Comparison of ENCODE assay signal across 23 cellular contexts in the genomic region with DNA sequence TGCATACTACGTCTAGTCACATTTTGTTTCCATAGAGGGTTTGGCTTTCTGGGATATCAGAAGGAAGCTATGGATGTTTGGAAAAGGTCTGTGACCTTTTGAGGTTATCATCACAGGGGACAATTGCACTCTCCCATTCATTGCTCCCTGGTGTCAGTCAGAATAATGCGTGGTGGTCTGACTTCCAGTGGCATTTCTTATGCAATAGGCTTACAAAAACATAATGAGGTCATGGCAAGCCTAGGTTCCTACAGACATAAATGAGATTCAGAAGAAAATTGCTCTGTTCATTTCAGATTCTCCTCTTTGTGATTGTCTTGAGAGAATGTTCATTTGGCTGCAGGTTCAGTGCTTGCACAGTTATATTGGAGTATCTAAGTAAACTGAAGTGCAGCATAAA. TPM values are rescaled to one million over a fixed set of nuclear protein-coding genes. Genes with fewer than 3 reads are reported as not detected.
A peak's percentile ranks its signal among the peaks of the same experiment; 100 is the strongest.
DNase-seq lines count a peak whose midpoint lies in the region; FAIRE-seq and TF ChIP-seq lines count a peak whose summit lies in the region.
"Had no signal": no experiment of that assay in that cellular context is flagged by ENCODE, and none has a peak within 500 bp of the region (broad histone marks: within the 10 kb centered on the region; RNA-seq: fewer than 3 reads in every experiment).

No MANE protein-coding gene starts in this region.

- H3K9ac ChIP-seq in H1 (replicated peaks in 1 of 4; ENCODE audit: extremely low read depth in 1 of 4, low read depth in 3 of 4, low read length in 3 of 4) (no peak overlapping the region), rectal smooth muscle tissue (ENCODE audit: low read length) (no peak overlapping the region)
- H3K9ac ChIP-seq: KMS-11 had no signal

- no peak overlapping the region for H2BK12ac ChIP-seq in H1 (ENCODE audit: low read depth, low read length)

- H2BK20ac ChIP-seq in H1 (ENCODE audit: low read length) = no peak overlapping the region

- H3K18ac ChIP-seq in H1 (ENCODE audit: extremely low read depth, low read length) = no peak overlapping the region

- no peak for FAIRE-seq in H1 (lab: Jason Lieb, UNC)
- FAIRE-seq in GM19239 (lab: Jason Lieb, UNC) = no peak
- FAIRE-seq: islet of Langerhans had no signal

- H4K91ac ChIP-seq in H1 (replicated peaks; ENCODE audit: insufficient read length, low read length) = no peak overlapping the region

- H3K4me3 ChIP-seq in HEK293 (ENCODE audit: low read depth, low read length) = no peak overlapping the region
- no peak overlapping the region for H3K4me3 ChIP-seq in H1 (ENCODE audit: extremely low read depth in 1 of 4, insufficient read depth in 2 of 4, low read depth in 3 of 4, low read length in 4 of 4)
- H3K4me3 ChIP-seq in rectal smooth muscle tissue (ENCODE audit: low read length) = no peak overlapping the region
- H3K4me3 ChIP-seq: breast epithelium, hepatocyte had no signal

- no peak overlapping the region for H2BK5ac ChIP-seq in H1 (ENCODE audit: low read depth, low read length)

- H3K27ac ChIP-seq in HEK293 (ENCODE audit: extremely low read depth, low read depth, low read length) = no peak overlapping the region
- H3K27ac ChIP-seq in H1 (ENCODE audit: low read depth, low read length) = no peak overlapping the region
- H3K27ac ChIP-seq in rectal smooth muscle tissue (ENCODE audit: low read depth, low read length) = peak overlapping the region; percentile 21
- H3K27ac ChIP-seq: breast epithelium, epithelial cell of prostate, foreskin keratinocyte, hepatocyte, KMS-11 had no signal

- POLR2A ChIA-PET in HEK293 (lab: Yijun Ruan, JAX) (interaction anchor here (0.6 to 1.2 kb wide), 3 partner anchors 29 to 433 kb away, joined by 4 to 11 read pairs (median 5); no protein-coding TSS in a partner anchor), H1 (lab: Charles Lee; ENCODE audit: partially characterized antibody) (interaction anchor here (1.3 kb wide), 1 partner anchor 10 kb away, joined by 4 read pairs; no protein-coding TSS in a partner anchor)

- WGBS in H1 (ENCODE audit: extremely low coverage in 1 of 2, insufficient coverage in 1 of 2, insufficient read length in 1 of 2, insufficient replicate concordance in 2 of 2, low coverage in 1 of 2, low lambda C conversion rate in 2 of 2, missing lambda C conversion rate in 1 of 2), 2 experiments = 67% methylated on average over 2 of the region's 2 CpGs; no CpG with 5 or more reads in 1 of the 2 experiments

- peaks cover 0 to 74% of the 10 kb centered on the region in 2 experiments for H3K79me2 ChIP-seq in H1 (ENCODE audit: control insufficient read depth in 1 of 2, insufficient read depth in 2 of 2, low read length in 2 of 2)

- no peak overlapping the region for H3K23ac ChIP-seq in H1 (ENCODE audit: insufficient read length)

- no peak overlapping the region for H2BK120ac ChIP-seq in H1 (replicated peaks; ENCODE audit: low read depth, low read length)

- H4K20me1 ChIP-seq in H1 (replicated peaks in 1 of 2; ENCODE audit: control insufficient read depth in 1 of 2, insufficient read depth in 2 of 2, low read length in 2 of 2) = peaks cover 3 to 10% of the 10 kb centered on the region in 2 experiments

- no peak for TF ChIP-seq EP300 in H1 (IDR thresholded peaks at IDR 0.05; ENCODE audit: borderline replicate concordance in 1 of 2, low read depth in 2 of 2, low read length in 2 of 2)

- no peak overlapping the region for H2AK5ac ChIP-seq in H1 (ENCODE audit: low read depth, low read length)

- no peak overlapping the region for H2AFZ ChIP-seq in H1 (ENCODE audit: low read length)
- H2AFZ ChIP-seq: hepatocyte had no signal

- TF ChIP-seq RAD21 in H1 (IDR thresholded peaks at IDR 0.05 in 1 of 2, conservative IDR thresholded peaks at IDR 0.05 in 1 of 2; ENCODE audit: low read depth in 2 of 2, low read length in 2 of 2) = no peak

- peaks cover 6% of the 10 kb centered on the region; the same call in 1 of the 2 replicates for H3K79me1 ChIP-seq in H1 (ENCODE audit: low read depth, low read length)

- H3K9me3 ChIP-seq in HEK293 (ENCODE audit: control insufficient read depth, insufficient read depth, low read depth, low read length) (no peaks in the 10 kb centered on the region), H1 (ENCODE audit: insufficient read depth in 2 of 2, low read depth in 1 of 2, low read length in 1 of 2) (no peaks in the 10 kb centered on the region)
- H3K9me3 ChIP-seq: breast epithelium, Caco-2 had no signal

- H3K4me2 ChIP-seq in H1 (ENCODE audit: insufficient read depth in 1 of 2, low read depth in 2 of 2, low read length in 2 of 2) = no peak overlapping the region
- H3K4me2 ChIP-seq: hepatocyte, KMS-11 had no signal

- H3K56ac ChIP-seq in H1 (replicated peaks; ENCODE audit: insufficient read length, low read depth, low read length) = no peak overlapping the region

- no peaks in the 10 kb centered on the region for H3K23me2 ChIP-seq in H1 (ENCODE audit: low read depth, low read length)

- no peak overlapping the region for H3K14ac ChIP-seq in H1 (ENCODE audit: insufficient read length)

- peaks cover 32% of the 10 kb centered on the region for H3K4me1 ChIP-seq in HEK293 (ENCODE audit: control insufficient read depth, insufficient read depth, low read length)
- H3K4me1 ChIP-seq in H1 (replicated peaks in 1 of 4; ENCODE audit: control insufficient read depth in 3 of 4, insufficient read depth in 4 of 4, low read length in 3 of 4) = peaks cover 0 to 3% (median 0%) of the 10 kb centered on the region in 4 experiments; a peak in 2 of 7 replicates
- H3K4me1 ChIP-seq in rectal smooth muscle tissue (ENCODE audit: control insufficient read depth, insufficient read depth, low read length) = peaks cover 9% of the 10 kb centered on the region
- H3K4me1 ChIP-seq: breast epithelium had no signal

- H3K27me3 ChIP-seq in H1 (replicated peaks in 1 of 4; ENCODE audit: control insufficient read depth in 3 of 4, extremely low read depth in 1 of 4, insufficient read depth in 3 of 4, low read length in 3 of 4) = no peaks in the 10 kb centered on the region
- H3K27me3 ChIP-seq in rectal smooth muscle tissue (ENCODE audit: control insufficient read depth, insufficient read depth, low read length) = no peaks in the 10 kb centered on the region
- H3K27me3 ChIP-seq: breast epithelium, foreskin keratinocyte, hepatocyte had no signal

- TF ChIP-seq POLR2A in H1 (IDR thresholded peaks at IDR 0.05; ENCODE audit: control extremely low read depth in 1 of 2, low read depth in 2 of 2, low read length in 2 of 2) = no peak

- no peak overlapping the region for H4K5ac ChIP-seq in H1 (ENCODE audit: insufficient read length, low read depth, low read length)

- TF ChIP-seq CTCF in HEK293 (tag by site-specific recombination; IDR thresholded peaks at IDR 0.05) (no peak), H1 (IDR thresholded peaks at IDR 0.05; ENCODE audit: control extremely low read depth in 1 of 3, insufficient read depth in 1 of 3, low read depth in 1 of 3, low read length in 3 of 3) (no peak)

- peaks cover 0 to 20% of the 10 kb centered on the region in 2 experiments; a peak in 1 of 3 replicates for H3K36me3 ChIP-seq in HEK293 (ENCODE audit: control insufficient read depth in 2 of 2, insufficient read depth in 1 of 2, low read length in 2 of 2)
- peaks cover 9 to 20% (median 15%) of the 10 kb centered on the region in 4 experiments; a peak in 7 of 8 replicates for H3K36me3 ChIP-seq in H1 (ENCODE audit: control insufficient read depth in 2 of 4, insufficient read depth in 4 of 4, low read length in 3 of 4)
- H3K36me3 ChIP-seq in rectal smooth muscle tissue (ENCODE audit: control insufficient read depth, insufficient read depth, low read length) = peaks cover 12% of the 10 kb centered on the region
- H3K36me3 ChIP-seq: breast epithelium had no signal

- no peak overlapping the region for H3K4ac ChIP-seq in H1 (replicated peaks; ENCODE audit: insufficient read length, low read depth, low read length)

- no peak overlapping the region for H4K8ac ChIP-seq in H1 (ENCODE audit: extremely low read depth, insufficient read depth, low read length)

- CTCF ChIA-PET in HEK293 (lab: Yijun Ruan, JAX) = interaction anchor here (0.6 kb wide), 1 partner anchor 553 kb away, joined by 4 read pairs; no protein-coding TSS in a partner anchor
- CTCF ChIA-PET in H1 (lab: Charles Lee; ENCODE audit: partially characterized antibody) = interaction anchor here (0.6 to 0.8 kb wide), 2 partner anchors 75 to 76 kb away, joined by 3 read pairs; no protein-coding TSS in a partner anchor

- peak; percentile 22 for DNase-seq in NCI-H226
- DNase-seq in H1 (ENCODE audit: low read depth in 1 of 2, low spot score in 2 of 2) = no peak
- no peak for DNase-seq in NCI-H1694 (lab: John Stamatoyannopoulos, UW)
- DNase-seq in SW 1271 (lab: John Stamatoyannopoulos, UW) = no peak
- no peak for DNase-seq in GM19239 (ENCODE audit: insufficient read length, low spot score)
- DNase-seq: activated CD4-positive, alpha-beta T cell treated with anti-CD3 and anti-CD28 coated beads, Interleukin-2, amount 10 ng/mL, durations not matched to agents 7 days and 5 days; AML-193; dermis blood vessel endothelial cell; foreskin keratinocyte; NCI-H1092 treated with DMSO at 0.1 percent for 48 hours; NCI-H2081 treated with DMSO at 0.1 percent for 48 hours; NCI-H446 treated with DMSO at 0.1 percent for 48 hours; occipital lobe; right cardiac atrium; Right ventricle myocardium superior had no signal

- H2BK15ac ChIP-seq in H1 (ENCODE audit: low read length) = no peak overlapping the region

TF ChIP-seq in H1, 55 proteins besides CTCF, POLR2A, EP300 and RAD21:
- TF ChIP-seq CEBPB (IDR thresholded peaks at IDR 0.05; ENCODE audit: low read depth, low read length) (0 out of 2 replicates have a peak, but pooled peaks have one; percentile 3), TEAD4 (IDR thresholded peaks at IDR 0.05; ENCODE audit: low read depth, low read length) (no peak), HDAC6 (IDR thresholded peaks at IDR 0.05; ENCODE audit: low read depth, low read length) (no peak)

RNA-seq across cellular contexts. Expression of gene ARHGAP35, which starts 54.6 kb away (rescaled TPM):
- total RNA-seq in H1 (2021; fragmentation: NEBNext Ultra II Directional; extraction: Animal tissue kit (Norgen Biotek cat#: 25700)) = 62.2 and 64.5 TPM in 2 replicates
- 29.7 and 32.0 TPM in 2 replicates for polyA plus RNA-seq in H1 (2011; rRNA removed)
- 20.2 TPM for polyA plus RNA-seq in H1 (2011; cell fraction: cytosol; rRNA removed)
- 32.5 TPM for polyA plus RNA-seq in H1 (2011; cell fraction: nucleus; rRNA removed)
- 30.6 to 36.0 TPM (median 33.4 TPM) in 4 replicates for polyA plus RNA-seq in H1 (2012, experiment 1 of 2)
- 4.1 TPM for polyA plus RNA-seq in H1 (2012, experiment 2 of 2)
- 33.6 TPM for polyA plus RNA-seq in H1 (2013, experiment 1 of 2)
- 30.9 TPM for polyA plus RNA-seq in H1 (2013, experiment 2 of 2)
- 60.3 and 66.3 TPM in 2 replicates for polyA minus RNA-seq in H1 (2011; rRNA and poly(A)+ RNA removed)
- 34.9 TPM for polyA minus RNA-seq in H1 (2011; cell fraction: cytosol; rRNA and poly(A)+ RNA removed)
- polyA minus RNA-seq in H1 (2011; cell fraction: nucleus; rRNA and poly(A)+ RNA removed) = 78.8 TPM

Comparison
In these comparisons a context has a peak if more than half of its experiments do, and no peak if none do; other contexts are left out.
1. Of the 6 proteins assayed by ChIP-seq in both HEK293 and H1: peak only in HEK293: ATF2; only in H1: none; in both: none; in neither: 5.